In the genomic region with DNA sequence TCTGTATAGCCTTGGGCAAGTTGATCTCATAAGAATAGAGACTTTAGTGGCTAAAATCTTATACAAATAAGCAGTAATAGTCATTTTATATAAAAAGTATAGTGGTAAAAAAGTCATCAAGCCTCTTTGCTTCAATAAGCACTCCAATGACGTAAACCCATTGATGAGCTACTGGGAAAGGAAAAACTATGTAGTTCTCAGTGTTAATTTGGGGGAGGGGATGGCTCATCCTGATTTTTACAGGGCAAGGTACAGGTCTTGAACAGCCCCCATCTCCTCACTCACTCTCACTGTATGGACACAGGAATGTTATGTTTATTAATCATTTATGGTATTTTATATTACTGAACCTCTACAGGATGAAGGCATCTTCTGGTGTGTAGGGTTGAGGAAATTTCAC, we compare ENCODE assay signal across 37 cellular contexts. TPM values are rescaled to one million over a fixed set of nuclear protein-coding genes. Genes with fewer than 3 reads are reported as not detected.
DNase-seq lines count a peak whose midpoint lies in the region; ATAC-seq and TF ChIP-seq lines count a peak whose summit lies in the region.
"Had no signal": no experiment of that assay in that cellular context is flagged by ENCODE, and none has a peak within 500 bp of the region (broad histone marks: within the 10 kb centered on the region; RNA-seq: fewer than 3 reads in every experiment).

No MANE protein-coding gene starts in this region.

- H3K4me1 ChIP-seq in hepatocyte (ENCODE audit: insufficient read depth) (peaks cover 5% of the 10 kb centered on the region), transverse colon (peaks cover 13 to 55% (median 33%) of the 10 kb centered on the region in 4 donors), osteoblast (ENCODE audit: insufficient read depth, low read length) (no peaks in the 10 kb centered on the region)
- H3K4me1 ChIP-seq: A549, parathyroid adenoma, testis had no signal

- peak overlapping the region; percentile 67 for H3K4me3 Mint-ChIP-seq in activated naive CD4-positive, alpha-beta T cell treated with anti-CD3 and anti-CD28 coated beads, Interleukin-2, amount 50 U/mL, for 24 hours
- peak overlapping the region; percentile 55 for H3K4me3 Mint-ChIP-seq in activated T-helper 1 cell treated with anti-CD3 and anti-CD28 coated beads, Interleukin-12 subunit alpha, Interleukin-12 subunit beta, Interleukin-2, Interleukin-4 antibody, amounts not matched to agents 30 ng/mL and 10 ng/mL and 1 ng/mL, durations not matched to agents 14 hours and 24 hours and 36 hours
- H3K4me3 Mint-ChIP-seq: CD8-positive, alpha-beta memory T cell; neural crest cell had no signal

- H3K9me3 ChIP-seq in hepatocyte (ENCODE audit: low read depth) (no peaks in the 10 kb centered on the region), transverse colon (no peaks in the 10 kb centered on the region), osteoblast (ENCODE audit: low read depth, low read length) (no peaks in the 10 kb centered on the region)
- H3K9me3 ChIP-seq: A549, mucosa of descending colon, testis, vagina had no signal

- H2AFZ ChIP-seq in hepatocyte (no peak overlapping the region), osteoblast (ENCODE audit: low read length) (no peak overlapping the region)
- H2AFZ ChIP-seq: parathyroid adenoma had no signal

- TF ChIP-seq EP300 in transverse colon (IDR thresholded peaks at IDR 0.05; ENCODE audit: low read depth), result no peak

- TF ChIP-seq POLR2A in transverse colon (IDR thresholded peaks at IDR 0.05), result no peak

- H3K9me2 ChIP-seq in hepatocyte (replicated peaks; ENCODE audit: insufficient read depth), result no peaks in the 10 kb centered on the region

- no peaks in the 10 kb centered on the region for H3K9me3 Mint-ChIP-seq in activated naive CD4-positive, alpha-beta T cell treated with anti-CD3 and anti-CD28 coated beads, Interleukin-2, amount 50 U/mL, for 24 hours
- H3K9me3 Mint-ChIP-seq in activated T-helper 1 cell treated with anti-CD3 and anti-CD28 coated beads, Interleukin-12 subunit alpha, Interleukin-12 subunit beta, Interleukin-2, Interleukin-4 antibody, amounts not matched to agents 30 ng/mL and 10 ng/mL and 1 ng/mL, durations not matched to agents 14 hours and 24 hours and 36 hours, result peaks cover 10% of the 10 kb centered on the region
- H3K9me3 Mint-ChIP-seq: CD8-positive, alpha-beta memory T cell; neural crest cell had no signal

- no peak for DNase-seq in activated naive CD4-positive, alpha-beta T cell treated with anti-CD3 and anti-CD28 coated beads, Interleukin-2, amount 50 U/mL, for 16 hours
- DNase-seq in activated T-helper 1 cell treated with anti-CD3 and anti-CD28 coated beads, Interleukin-12 subunit alpha, Interleukin-12 subunit beta, Interleukin-2, Interleukin-4 antibody, amounts not matched to agents 30 ng/mL and 10 ng/mL and 1 ng/mL, durations not matched to agents 14 hours and 24 hours and 36 hours (ENCODE audit: low spot score), result no peak
- DNase-seq in hepatocyte (ENCODE audit: low spot score) (no peak), transverse colon (no peak), osteoblast (ENCODE audit: insufficient read length, low spot score, missing footprints) (no peak), activated gamma-delta T cell treated with Interleukin-2 at 50 U/mL for 16 hours (no peak)
- DNase-seq: activated CD4-positive, CD25-positive, alpha-beta regulatory T cell treated with anti-CD3 and anti-CD28 coated beads, Interleukin-2, amount 50 U/mL, for 72 hours; activated gamma-delta T cell; AML-193; amygdala; cortex of kidney; DMS 273 treated with DMSO at 0.1 percent for 48 hours; GOT3; hippocampal formation; mucosa of descending colon; MV-4-11; NCI-H1436 treated with DMSO at 0.1 percent for 48 hours; NCI-H2081 treated with DMSO at 0.1 percent for 48 hours; NCI-H2227 treated with DMSO at 0.1 percent for 48 hours; NCI-H526; NK-92 treated with Interleukin-12 subunit alpha and Interleukin-12 subunit beta, amount 100 ng/mL, for 24 hours; Right ventricle myocardium superior; stimulated activated CD4-positive, alpha-beta T cell treated with anti-CD3 and anti-CD28 coated beads, Interleukin-1b, Interleukin-23, amount 100 ng/mL, for 48 hours; stimulated activated naive CD8-positive, alpha-beta T cell treated with anti-CD3 and anti-CD28 coated beads, Interleukin-15, Interleukin-2, amounts not matched to agents 100 U/mL and 50 U/mL, for 24 hours; T-helper 2 cell; testis had no signal

- peak overlapping the region; percentile 56 for H3K27ac Mint-ChIP-seq in activated naive CD4-positive, alpha-beta T cell treated with anti-CD3 and anti-CD28 coated beads, Interleukin-2, amount 50 U/mL, for 24 hours
- peak overlapping the region; percentile 57 for H3K27ac Mint-ChIP-seq in activated T-helper 1 cell treated with anti-CD3 and anti-CD28 coated beads, Interleukin-12 subunit alpha, Interleukin-12 subunit beta, Interleukin-2, Interleukin-4 antibody, amounts not matched to agents 30 ng/mL and 10 ng/mL and 1 ng/mL, durations not matched to agents 14 hours and 24 hours and 36 hours
- H3K27ac Mint-ChIP-seq: CD8-positive, alpha-beta memory T cell had no signal

- no peaks in the 10 kb centered on the region for H3K27me3 ChIP-seq in hepatocyte
- H3K27me3 ChIP-seq in transverse colon, result no peaks in the 10 kb centered on the region
- H3K27me3 ChIP-seq in osteoblast (ENCODE audit: insufficient read depth, low read length), result peaks cover 3% of the 10 kb centered on the region
- H3K27me3 ChIP-seq: cardiac muscle cell, testis, vagina had no signal

- no peak for ATAC-seq in activated CD4-positive, CD25-positive, alpha-beta regulatory T cell treated with anti-CD3 and anti-CD28 coated beads, Interleukin-2, amount 50 U/mL, for 24 hours
- ATAC-seq: A549, GM12878, SK-N-SH treated with all-trans-retinoic acid at 6 μM for 48 hours had no signal

- H3K4me2 ChIP-seq in hepatocyte (peak overlapping the region; percentile 35), osteoblast (ENCODE audit: insufficient read depth, low read length) (no peak overlapping the region)
- H3K4me2 ChIP-seq: A549 had no signal

- no peak for TF ChIP-seq CTCF in hepatocyte (IDR thresholded peaks at IDR 0.05; ENCODE audit: poor library complexity)
- no peak for TF ChIP-seq CTCF in transverse colon (IDR thresholded peaks at IDR 0.05)
- TF ChIP-seq CTCF in osteoblast (IDR thresholded peaks at IDR 0.05; ENCODE audit: extremely low read depth, low read depth, low read length), result no peak

- in situ Hi-C loops in transverse colon (cut with MboI; ENCODE audit: low pct_ligation_motif_present in 1 of 4, low pct_unique_long_range_greater_than_20kb in 1 of 4, low sequenced_read_pairs in 3 of 4), result no loop called here

- no peaks in the 10 kb centered on the region for H4K20me1 ChIP-seq in hepatocyte (ENCODE audit: insufficient read depth, poor library complexity, severe bottlenecking)
- no peaks in the 10 kb centered on the region for H4K20me1 ChIP-seq in osteoblast (ENCODE audit: insufficient read depth, low read length)

- WGBS in hepatocyte (ENCODE audit: low lambda C conversion rate, missing lambda C conversion rate), result 100% methylated on average over 1 of the region's 1 CpG
- 95% methylated on average over 1 of the region's 1 CpG; no CpG with 5 or more reads in 1 of the 2 donors for WGBS in transverse colon (ENCODE audit: low coverage in 1 of 2), 2 donors

- H3K79me2 ChIP-seq in hepatocyte, result no peaks in the 10 kb centered on the region
- no peaks in the 10 kb centered on the region for H3K79me2 ChIP-seq in osteoblast (ENCODE audit: insufficient read depth, low read length)
- H3K79me2 ChIP-seq: parathyroid adenoma had no signal

- intact Hi-C loops in activated T-helper 1 cell treated with anti-CD3 and anti-CD28 coated beads, Interleukin-12 subunit alpha, Interleukin-12 subunit beta, Interleukin-2, Interleukin-4 antibody, amounts not matched to agents 30 ng/mL and 10 ng/mL and 1 ng/mL, durations not matched to agents 14 hours and 24 hours and 36 hours (cut with micrococcal nuclease), result loop anchor here (2.0 to 5.0 kb wide), 2 partner anchors 37 to 79 kb away; a partner anchor contains a TSS
- intact Hi-C loops in transverse colon (cut with DNase I; ENCODE audit: low total_unique reads), result no loop called here

- H3K36me3 ChIP-seq in hepatocyte (replicated peaks; ENCODE audit: insufficient read depth, low read depth), result no peaks in the 10 kb centered on the region
- H3K36me3 ChIP-seq in transverse colon, result no peaks in the 10 kb centered on the region
- H3K36me3 ChIP-seq in osteoblast (ENCODE audit: insufficient read depth, low read length), result no peaks in the 10 kb centered on the region
- H3K36me3 ChIP-seq: cardiac muscle cell, vagina had no signal

- H3K27me3 Mint-ChIP-seq in activated naive CD4-positive, alpha-beta T cell treated with anti-CD3 and anti-CD28 coated beads, Interleukin-2, amount 50 U/mL, for 24 hours, result no peaks in the 10 kb centered on the region
- no peaks in the 10 kb centered on the region for H3K27me3 Mint-ChIP-seq in activated T-helper 1 cell treated with anti-CD3 and anti-CD28 coated beads, Interleukin-12 subunit alpha, Interleukin-12 subunit beta, Interleukin-2, Interleukin-4 antibody, amounts not matched to agents 30 ng/mL and 10 ng/mL and 1 ng/mL, durations not matched to agents 14 hours and 24 hours and 36 hours (ENCODE audit: insufficient read depth)

- H3K4me3 ChIP-seq in hepatocyte, result no peak overlapping the region
- no peak overlapping the region for H3K4me3 ChIP-seq in transverse colon
- no peak overlapping the region for H3K4me3 ChIP-seq in osteoblast (ENCODE audit: insufficient read depth, low read length)
- H3K4me3 ChIP-seq: A549, cardiac muscle cell, GM12878, lung, mucosa of descending colon, testis, vagina had no signal

- peak overlapping the region; percentile 66 for H3K27ac ChIP-seq in hepatocyte
- peak overlapping the region; percentile 67 to 82 (median 77) for H3K27ac ChIP-seq in transverse colon
- H3K27ac ChIP-seq in osteoblast (ENCODE audit: low read depth, low read length), result no peak overlapping the region
- H3K27ac ChIP-seq: A549, cardiac muscle cell, parathyroid adenoma, testis had no signal

- peaks cover 56% of the 10 kb centered on the region for H3K4me1 Mint-ChIP-seq in activated naive CD4-positive, alpha-beta T cell treated with anti-CD3 and anti-CD28 coated beads, Interleukin-2, amount 50 U/mL, for 24 hours
- peaks cover 65% of the 10 kb centered on the region for H3K4me1 Mint-ChIP-seq in activated T-helper 1 cell treated with anti-CD3 and anti-CD28 coated beads, Interleukin-12 subunit alpha, Interleukin-12 subunit beta, Interleukin-2, Interleukin-4 antibody, amounts not matched to agents 30 ng/mL and 10 ng/mL and 1 ng/mL, durations not matched to agents 14 hours and 24 hours and 36 hours (ENCODE audit: low read depth)
- H3K4me1 Mint-ChIP-seq: neural crest cell had no signal

- H3K36me3 Mint-ChIP-seq in activated naive CD4-positive, alpha-beta T cell treated with anti-CD3 and anti-CD28 coated beads, Interleukin-2, amount 50 U/mL, for 24 hours, result no peaks in the 10 kb centered on the region
- peaks cover 11% of the 10 kb centered on the region for H3K36me3 Mint-ChIP-seq in activated T-helper 1 cell treated with anti-CD3 and anti-CD28 coated beads, Interleukin-12 subunit alpha, Interleukin-12 subunit beta, Interleukin-2, Interleukin-4 antibody, amounts not matched to agents 30 ng/mL and 10 ng/mL and 1 ng/mL, durations not matched to agents 14 hours and 24 hours and 36 hours (ENCODE audit: low read depth)

RNA-seq across cellular contexts. Expression of a gene that starts 38.1 kb away (rescaled TPM):
- 177 and 178 TPM in 2 replicates for total RNA-seq in activated T-helper 1 cell treated with anti-CD3 and anti-CD28 coated beads, Interleukin-12 subunit alpha, Interleukin-12 subunit beta, Interleukin-2, Interleukin-4 antibody, amounts not matched to agents 30 ng/mL and 10 ng/mL and 1 ng/mL, durations not matched to agents 14 hours and 24 hours and 36 hours
- 41.1 and 61.5 TPM in 2 replicates for total RNA-seq in hepatocyte
- 57.5 and 72.4 TPM in 2 replicates for polyA plus RNA-seq in hepatocyte
- total RNA-seq in transverse colon, result 10 to 100 TPM in 3 of 4 donors, 1 to 10 TPM in 1; 8.0 to 75.4 (median 40.1) TPM
- total RNA-seq in osteoblast, result 5.6 and 9.0 TPM in 2 replicates
